In the genomic region with DNA sequence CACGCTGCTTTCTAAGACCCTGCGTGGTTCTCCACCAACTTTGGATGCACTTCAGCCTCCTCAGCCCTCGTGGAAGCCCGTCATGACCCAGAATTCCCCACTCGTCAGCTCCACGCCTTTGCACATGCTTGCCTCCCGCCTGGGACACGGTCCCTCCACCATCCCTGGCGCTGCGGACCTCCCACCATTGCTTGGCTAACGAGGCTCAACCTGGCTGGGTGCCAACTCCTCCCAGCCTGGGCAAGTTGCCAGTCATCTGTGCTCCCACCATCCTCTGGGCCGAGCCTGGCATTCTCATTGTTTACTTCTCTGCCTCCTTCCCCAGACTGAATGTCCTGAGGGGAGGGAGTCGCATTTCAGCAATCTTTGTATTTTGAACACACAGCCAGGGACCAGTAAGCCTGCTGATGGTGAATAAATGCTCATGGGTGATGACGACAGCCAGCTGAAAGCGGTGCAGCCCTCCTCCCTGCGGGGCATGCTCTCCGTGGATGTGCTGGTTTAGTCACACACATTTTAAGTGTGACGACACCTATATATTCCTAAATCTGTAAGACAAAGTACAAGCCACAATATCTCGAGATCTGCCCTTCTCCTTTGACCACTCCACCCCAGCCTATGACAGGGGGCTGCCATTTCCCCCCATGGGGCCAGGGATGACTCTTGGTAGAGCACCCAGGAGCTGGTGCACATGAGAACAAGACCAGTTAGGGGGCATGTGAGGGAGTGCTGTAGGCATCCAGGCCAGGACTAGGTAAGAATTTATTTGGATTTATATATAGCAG, we compare ENCODE assay signal across 8 cellular contexts. TPM values are rescaled to one million over a fixed set of nuclear protein-coding genes. Genes with fewer than 3 reads are reported as not detected.
DNase-seq lines count a peak whose midpoint lies in the region; ATAC-seq, FAIRE-seq and TF ChIP-seq lines count a peak whose summit lies in the region.

No MANE protein-coding gene starts in this region.

- POLR2A ChIA-PET in CD8-positive, alpha-beta T cell (lab: Charles Lee), result no interaction called here

- no peaks in the 10 kb centered on the region for H3K36me3 ChIP-seq in bronchial epithelial cell (ENCODE audit: control insufficient read depth, insufficient read depth, low read length)
- H3K36me3 ChIP-seq in kidney epithelial cell (ENCODE audit: control insufficient read depth, insufficient read depth, low read length), result no peaks in the 10 kb centered on the region
- no peaks in the 10 kb centered on the region for H3K36me3 ChIP-seq in CD8-positive, alpha-beta T cell (ENCODE audit: insufficient read depth, low read length)

- intact Hi-C loops in CD8-positive, alpha-beta T cell (cut with DNase I, micrococcal nuclease), result no loop called here

- TF ChIP-seq CTCF in bronchial epithelial cell (IDR thresholded peaks at IDR 0.05; ENCODE audit: insufficient read depth, low read length, severe bottlenecking), result no peak
- TF ChIP-seq CTCF in kidney epithelial cell (IDR thresholded peaks at IDR 0.05; ENCODE audit: insufficient read depth, low read length, poor library complexity, severe bottlenecking), result no peak
- no peak for TF ChIP-seq CTCF in CD8-positive, alpha-beta T cell (IDR thresholded peaks at IDR 0.05)

- peak overlapping the region; percentile 47 for H3K4me3 Mint-ChIP-seq in stimulated activated naive CD8-positive, alpha-beta T cell treated with anti-CD3 and anti-CD28 coated beads, Interleukin-15, Interleukin-2, amounts not matched to agents 100 ng/mL and 50 ng/mL, for 24 hours
- no peak overlapping the region for H3K4me3 Mint-ChIP-seq in CD8-positive, alpha-beta T cell

- peaks cover 52% of the 10 kb centered on the region for H3K4me1 Mint-ChIP-seq in stimulated activated naive CD8-positive, alpha-beta T cell treated with anti-CD3 and anti-CD28 coated beads, Interleukin-15, Interleukin-2, amounts not matched to agents 100 ng/mL and 50 ng/mL, for 24 hours (ENCODE audit: low read depth)
- peaks cover under 1% of the 10 kb centered on the region for H3K4me1 Mint-ChIP-seq in CD8-positive, alpha-beta T cell (ENCODE audit: low read depth)

- H3K9me3 ChIP-seq in CD8-positive, alpha-beta T cell (ENCODE audit: low read length), result no peaks in the 10 kb centered on the region

- no peak for FAIRE-seq in bronchial epithelial cell (lab: Jason Lieb, UNC)

- H3K27me3 ChIP-seq in bronchial epithelial cell (ENCODE audit: control insufficient read depth, insufficient read depth, low read length), result no peaks in the 10 kb centered on the region
- H3K27me3 ChIP-seq in kidney epithelial cell (ENCODE audit: control insufficient read depth, insufficient read depth, low read length), result no peaks in the 10 kb centered on the region
- no peaks in the 10 kb centered on the region for H3K27me3 ChIP-seq in CD8-positive, alpha-beta T cell (ENCODE audit: insufficient read depth, low read length)

- H3K27ac Mint-ChIP-seq in stimulated activated naive CD8-positive, alpha-beta T cell treated with anti-CD3 and anti-CD28 coated beads, Interleukin-15, Interleukin-2, amounts not matched to agents 100 ng/mL and 50 ng/mL, for 24 hours, result peak overlapping the region; percentile 86
- no peak overlapping the region for H3K27ac Mint-ChIP-seq in CD8-positive, alpha-beta T cell

- peaks cover 39% of the 10 kb centered on the region for H3K36me3 Mint-ChIP-seq in stimulated activated naive CD8-positive, alpha-beta T cell treated with anti-CD3 and anti-CD28 coated beads, Interleukin-15, Interleukin-2, amounts not matched to agents 100 ng/mL and 50 ng/mL, for 24 hours (ENCODE audit: low read depth)
- H3K36me3 Mint-ChIP-seq in CD8-positive, alpha-beta T cell, result no peaks in the 10 kb centered on the region

- peak; percentile 26 for ATAC-seq in GM19467 (IDR thresholded peaks at IDR 0.05; ENCODE audit: unreplicated experiment)
- ATAC-seq in HG03460 (IDR thresholded peaks at IDR 0.05; ENCODE audit: unreplicated experiment), result peak; percentile 44
- ATAC-seq in CD8-positive, alpha-beta T cell, result no peak

- H3K4me1 ChIP-seq in CD8-positive, alpha-beta T cell (ENCODE audit: insufficient read depth, low read length), result no peaks in the 10 kb centered on the region

- CTCF ChIA-PET in CD8-positive, alpha-beta T cell (lab: Charles Lee), result interaction anchor here (0.7 to 1.4 kb wide), 2 partner anchors 27 to 478 kb away, joined by 3 to 5 read pairs; no protein-coding TSS in a partner anchor

- H3K9me3 Mint-ChIP-seq in stimulated activated naive CD8-positive, alpha-beta T cell treated with anti-CD3 and anti-CD28 coated beads, Interleukin-15, Interleukin-2, amounts not matched to agents 100 ng/mL and 50 ng/mL, for 24 hours, result peaks cover 21% of the 10 kb centered on the region
- H3K9me3 Mint-ChIP-seq in CD8-positive, alpha-beta T cell, result no peaks in the 10 kb centered on the region

- H3K4me3 ChIP-seq in bronchial epithelial cell (ENCODE audit: low read depth, low read length) (no peak overlapping the region), kidney epithelial cell (ENCODE audit: low read depth, low read length) (no peak overlapping the region)
- H3K4me3 ChIP-seq in CD8-positive, alpha-beta T cell (ENCODE audit: low read depth, low read length), result no peak overlapping the region

- H3K27me3 Mint-ChIP-seq in stimulated activated naive CD8-positive, alpha-beta T cell treated with anti-CD3 and anti-CD28 coated beads, Interleukin-15, Interleukin-2, amounts not matched to agents 100 ng/mL and 50 ng/mL, for 24 hours, result peaks cover 7% of the 10 kb centered on the region
- peaks cover 6% of the 10 kb centered on the region for H3K27me3 Mint-ChIP-seq in CD8-positive, alpha-beta T cell (ENCODE audit: low read depth)

- no peak overlapping the region for H3K27ac ChIP-seq in CD8-positive, alpha-beta T cell (ENCODE audit: low read depth, low read length)

- DNase-seq in DMS 273 (lab: John Stamatoyannopoulos, UW; ENCODE audit: unreplicated experiment) (peak; percentile 98), NCI-H526 treated with DMSO at 0.1 percent for 48 hours (lab: John Stamatoyannopoulos, UW) (peak; percentile 85), bronchial epithelial cell (ENCODE audit: low read depth) (peak; percentile 96), kidney epithelial cell (ENCODE audit: low read depth) (peak; percentile 67)
- no peak for DNase-seq in CD8-positive, alpha-beta T cell

RNA-seq across cellular contexts. Expression of gene ANKRD33B, which starts 37.6 kb away (rescaled TPM):
- total RNA-seq in bronchial epithelial cell (under 0.01 and 0.13 TPM in 2 replicates), kidney epithelial cell (5.0 and 5.5 TPM in 2 replicates)
- total RNA-seq in CD8-positive, alpha-beta T cell, result 1 to 10 TPM; 1.3 to 1.4 TPM

Comparison
In these comparisons a context has a peak if more than half of its experiments do, and no peak if none do; other contexts are left out.
1. DNase-seq: peak in DMS 273 (single experiment), NCI-H526 treated with DMSO at 0.1 percent for 48 hours (single experiment), bronchial epithelial cell (single experiment) and kidney epithelial cell (single experiment); none in CD8-positive, alpha-beta T cell (0 of 7).